12 cellular contexts compared by ENCODE assay signal in genomic region chr1:155137550-155137949, GRCh38. TPM values are rescaled to one million over a fixed set of nuclear protein-coding genes. Genes with fewer than 3 reads are reported as not detected.
DNase-seq lines count a peak whose midpoint lies in the region; ATAC-seq and TF ChIP-seq lines count a peak whose summit lies in the region.
"Had no signal": no experiment of that assay in that cellular context is flagged by ENCODE, and none has a peak within 500 bp of the region (broad histone marks: within the 10 kb centered on the region; RNA-seq: fewer than 3 reads in every experiment).

No MANE protein-coding gene starts in this region.

- POLR2A ChIA-PET in activated CD4-positive, alpha-beta memory T cell treated with anti-CD3 and anti-CD28 coated beads, Interleukin-2, amount 10 ng/mL, durations not matched to agents 7 days and 5 days (lab: Charles Lee), result interaction anchor here (0.8 to 4.0 kb wide), 3 partner anchors 30 to 56 kb away, joined by 3 to 21 read pairs (median 4); partner anchors contain the start of gene KRTCAP2

- ATAC-seq in GM18505 (IDR thresholded peaks at IDR 0.05; ENCODE audit: unreplicated experiment) (no peak), right lobe of liver (no peak)

- H3K9me3 ChIP-seq in right lobe of liver, result no peaks in the 10 kb centered on the region
- no peaks in the 10 kb centered on the region for H3K9me3 ChIP-seq in HAP-1

- H3K36me3 Mint-ChIP-seq in activated CD4-positive, alpha-beta memory T cell treated with anti-CD3 and anti-CD28 coated beads, Interleukin-2, amount 10 ng/mL, durations not matched to agents 7 days and 5 days (ENCODE audit: low read depth), result peaks cover 45% of the 10 kb centered on the region

- H3K27me3 ChIP-seq in right lobe of liver (no peaks in the 10 kb centered on the region), HAP-1 (ENCODE audit: low read depth) (no peaks in the 10 kb centered on the region)
- H3K27me3 ChIP-seq: brain microvascular endothelial cell had no signal

- in situ Hi-C loops in HAP-1 (cut with MboI; ENCODE audit: low sequenced_read_pairs), result no loop called here

- WGBS in right lobe of liver (ENCODE audit: insufficient coverage, low coverage, low lambda C conversion rate, missing lambda C conversion rate), result 71% methylated on average over 4 of the region's 5 CpGs

- H3K36me3 ChIP-seq in right lobe of liver (peaks cover 0 to 23% (median 12%) of the 10 kb centered on the region in 4 donors), HAP-1 (replicated peaks) (peaks cover 18% of the 10 kb centered on the region)

- peak overlapping the region; percentile 97 for H3K4me3 Mint-ChIP-seq in activated CD4-positive, alpha-beta memory T cell treated with anti-CD3 and anti-CD28 coated beads, Interleukin-2, amount 10 ng/mL, durations not matched to agents 7 days and 5 days

- H3K4me1 Mint-ChIP-seq in activated CD4-positive, alpha-beta memory T cell treated with anti-CD3 and anti-CD28 coated beads, Interleukin-2, amount 10 ng/mL, durations not matched to agents 7 days and 5 days, result peaks cover 49% of the 10 kb centered on the region

- peak overlapping the region; percentile 99 for H3K27ac ChIP-seq in 22Rv1
- H3K27ac ChIP-seq in right lobe of liver, result peak overlapping the region in 2 of 3 donors; percentile 99 to 100

- CTCF ChIA-PET in activated CD4-positive, alpha-beta memory T cell treated with anti-CD3 and anti-CD28 coated beads, Interleukin-2, amount 10 ng/mL, durations not matched to agents 7 days and 5 days (lab: Charles Lee), result interaction anchor here (1.3 to 5.6 kb wide), 4 partner anchors 31 to 84 kb away, joined by 4 to 28 read pairs (median 19); partner anchors contain the start of gene KRTCAP2

- no peak for DNase-seq in activated CD4-positive, alpha-beta memory T cell treated with anti-CD3 and anti-CD28 coated beads, Interleukin-2, amount 10 ng/mL, durations not matched to agents 7 days and 5 days
- DNase-seq in right lobe of liver (no peak), NCI-H1417 (lab: John Stamatoyannopoulos, UW) (no peak), NAMALWA (ENCODE audit: low spot score) (no peak), COR-L47 (lab: John Stamatoyannopoulos, UW) (no peak), HAP-1 (ENCODE audit: low spot score in 2 of 2) (no peak)
- DNase-seq: activated CD4-positive, alpha-beta T cell treated with anti-CD3 and anti-CD28 coated beads, Interleukin-2, amount 50 U/mL, for 1 hour; brain microvascular endothelial cell; kidney; NCI-H1930 had no signal

- no peak overlapping the region for H3K4me3 ChIP-seq in right lobe of liver
- no peak overlapping the region for H3K4me3 ChIP-seq in HAP-1

- peak overlapping the region; percentile 98 for H3K27ac Mint-ChIP-seq in activated CD4-positive, alpha-beta memory T cell treated with anti-CD3 and anti-CD28 coated beads, Interleukin-2, amount 10 ng/mL, durations not matched to agents 7 days and 5 days

- H3K4me1 ChIP-seq in right lobe of liver (peaks cover 0 to 37% (median 17%) of the 10 kb centered on the region in 4 donors), HAP-1 (peaks cover 15% of the 10 kb centered on the region)

- intact Hi-C loops in right lobe of liver (cut with DNase I), result no loop called here

- no peaks in the 10 kb centered on the region for H3K9me3 Mint-ChIP-seq in activated CD4-positive, alpha-beta memory T cell treated with anti-CD3 and anti-CD28 coated beads, Interleukin-2, amount 10 ng/mL, durations not matched to agents 7 days and 5 days

- TF ChIP-seq POLR2A in GM18505 (IDR thresholded peaks at IDR 0.05; ENCODE audit: borderline replicate concordance, extremely low read depth, insufficient read depth, insufficient read length) (peak; percentile 19), right lobe of liver (IDR thresholded peaks at IDR 0.05) (no peak)

- TF ChIP-seq CTCF in 22Rv1 (IDR thresholded peaks at IDR 0.05), result no peak
- no peak for TF ChIP-seq CTCF in right lobe of liver (IDR thresholded peaks at IDR 0.05)

- H3K27me3 Mint-ChIP-seq in activated CD4-positive, alpha-beta memory T cell treated with anti-CD3 and anti-CD28 coated beads, Interleukin-2, amount 10 ng/mL, durations not matched to agents 7 days and 5 days, result peaks cover 10% of the 10 kb centered on the region

RNA-seq across cellular contexts. Expression of gene SLC50A1, which starts 1.9 kb away (rescaled TPM):
- 10 to 100 TPM; 50.4 to 52.6 TPM for total RNA-seq in activated CD4-positive, alpha-beta memory T cell treated with anti-CD3 and anti-CD28 coated beads, Interleukin-2, amount 10 ng/mL, durations not matched to agents 7 days and 5 days
- total RNA-seq in right lobe of liver, result 10 to 100 TPM; 16.2 to 28.1 (median 24.4) TPM

RNA-seq across cellular contexts. Expression of gene DPM3, which starts 2.8 kb away (rescaled TPM):
- total RNA-seq in activated CD4-positive, alpha-beta memory T cell treated with anti-CD3 and anti-CD28 coated beads, Interleukin-2, amount 10 ng/mL, durations not matched to agents 7 days and 5 days, result 10 to 100 TPM; 80.2 to 80.6 TPM
- 100 to 1,000 TPM in 1 of 6 experiments, 10 to 100 TPM in 5; 50.4 to 106 (median 60.4) TPM for total RNA-seq in right lobe of liver

RNA-seq across cellular contexts. Expression of gene EFNA1, which starts 9.9 kb away (rescaled TPM):
- not detected for total RNA-seq in activated CD4-positive, alpha-beta memory T cell treated with anti-CD3 and anti-CD28 coated beads, Interleukin-2, amount 10 ng/mL, durations not matched to agents 7 days and 5 days
- total RNA-seq in right lobe of liver, result 100 to 1,000 TPM in 5 of 6 experiments, 10 to 100 TPM in 1; 87.5 to 419 (median 196) TPM

RNA-seq across cellular contexts. Expression of gene KRTCAP2, which starts 35.6 kb away (rescaled TPM):
- total RNA-seq in activated CD4-positive, alpha-beta memory T cell treated with anti-CD3 and anti-CD28 coated beads, Interleukin-2, amount 10 ng/mL, durations not matched to agents 7 days and 5 days, result 100 to 1,000 TPM; 203 to 224 TPM
- 100 to 1,000 TPM in 3 of 6 experiments, 10 to 100 TPM in 3; 85.5 to 145 (median 99.9) TPM for total RNA-seq in right lobe of liver

RNA-seq across cellular contexts. Expression of gene TRIM46, which starts 36.1 kb away (rescaled TPM):
- total RNA-seq in activated CD4-positive, alpha-beta memory T cell treated with anti-CD3 and anti-CD28 coated beads, Interleukin-2, amount 10 ng/mL, durations not matched to agents 7 days and 5 days, result 10 to 100 TPM; 17.8 to 18.3 TPM
- total RNA-seq in right lobe of liver, result under 1 TPM in 2 of 6 experiments, not detected in 4; 0.09 to 0.15 TPM

Comparison
In these comparisons a context has a peak if more than half of its experiments do, and no peak if none do; other contexts are left out.
1. RNA of gene EFNA1, which starts 9.9 kb away (total RNA-seq): 87.5 to 419 TPM in right lobe of liver; not detected in activated CD4-positive, alpha-beta memory T cell treated with anti-CD3 and anti-CD28 coated beads, Interleukin-2, amount 10 ng/mL, durations not matched to agents 7 days and 5 days; every median in the first group is over 10 times any median in the second.